10 cellular contexts compared by ENCODE assay signal in the genomic region with DNA sequence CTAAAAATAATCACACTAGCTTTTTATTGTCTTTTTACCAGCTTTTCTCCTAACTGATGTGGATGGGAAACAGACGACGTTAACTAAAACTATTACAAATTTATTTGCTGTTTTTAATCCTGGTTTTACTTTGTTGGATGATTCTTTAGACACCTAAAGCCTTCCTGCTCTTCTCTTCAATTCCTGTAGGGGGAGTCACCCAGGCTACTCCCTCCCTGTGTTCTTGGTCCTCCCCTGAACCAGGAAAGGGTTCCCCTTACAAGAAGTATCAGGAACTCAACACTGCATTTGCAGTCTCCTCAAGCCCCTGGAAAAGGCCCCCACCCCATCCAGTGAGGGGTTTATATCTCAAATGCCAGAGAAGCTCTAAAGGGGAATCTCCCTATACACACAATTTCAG.
A peak's percentile ranks its signal among the peaks of the same experiment; 100 is the strongest.
DNase-seq lines count a peak whose midpoint lies in the region; ATAC-seq and TF ChIP-seq lines count a peak whose summit lies in the region.
"Had no signal": no experiment of that assay in that cellular context is flagged by ENCODE, and none has a peak within 500 bp of the region (broad histone marks: within the 10 kb centered on the region; RNA-seq: fewer than 3 reads in every experiment).

No MANE protein-coding gene starts in this region.

- CTCF ChIA-PET in AG04449 (lab: Yijun Ruan, JAX) = interaction anchor here (0.6 to 1.6 kb wide), 7 partner anchors 12 to 472 kb away, joined by 3 to 5 read pairs (median 3); no protein-coding TSS in a partner anchor

- no peak overlapping the region for H3K27ac ChIP-seq in RWPE2 (ENCODE audit: poor library complexity, severe bottlenecking)
- H3K27ac ChIP-seq in foreskin keratinocyte = no peak overlapping the region
- no peak overlapping the region for H3K27ac ChIP-seq in stomach

- H3K36me3 ChIP-seq in RWPE2 (ENCODE audit: low read depth) (no peaks in the 10 kb centered on the region), MG63 (no peaks in the 10 kb centered on the region), stomach (no peaks in the 10 kb centered on the region)

- no peak for ATAC-seq in RWPE2 (ENCODE audit: low read depth)
- peak; percentile 32 for ATAC-seq in foreskin keratinocyte
- ATAC-seq: activated CD4-positive, alpha-beta T cell treated with anti-CD3 and anti-CD28 coated beads for 36 hours had no signal

- no peaks in the 10 kb centered on the region for H3K9me3 ChIP-seq in RWPE2 (ENCODE audit: severe bottlenecking)
- peaks cover 3% of the 10 kb centered on the region; the same call in 1 of the 2 replicates for H3K9me3 ChIP-seq in MG63
- peaks cover 0 to 18% (median 13%) of the 10 kb centered on the region in 4 donors for H3K9me3 ChIP-seq in stomach

- TF ChIP-seq POLR2A in stomach (IDR thresholded peaks at IDR 0.05) = no peak

- intact Hi-C loops in stomach (cut with DNase I; ENCODE audit: low total_unique reads) = no loop called here

- H3K27me3 ChIP-seq in RWPE2 (ENCODE audit: insufficient read depth, poor library complexity, severe bottlenecking) = no peaks in the 10 kb centered on the region
- H3K27me3 ChIP-seq in foreskin keratinocyte = no peaks in the 10 kb centered on the region
- no peaks in the 10 kb centered on the region for H3K27me3 ChIP-seq in MG63
- H3K27me3 ChIP-seq in stomach = no peaks in the 10 kb centered on the region

- TF ChIP-seq CTCF in AG04449 (IDR thresholded peaks at IDR 0.05; ENCODE audit: insufficient read depth, low read length, missing control alignments) = peak; percentile 37
- peak; percentile 38 for TF ChIP-seq CTCF in GM13977 (IDR thresholded peaks at IDR 0.05; ENCODE audit: extremely low read depth, insufficient read depth, missing control alignments)
- peak; percentile 32 for TF ChIP-seq CTCF in RWPE2 (IDR thresholded peaks at IDR 0.05; ENCODE audit: poor library complexity, severe bottlenecking)
- TF ChIP-seq CTCF in foreskin keratinocyte (conservative IDR thresholded peaks at IDR 0.05) = peak; percentile 56
- peak in 1 of 7 experiments; percentile 10 for TF ChIP-seq CTCF in stomach (IDR thresholded peaks at IDR 0.05)

- in situ Hi-C loops in GM13977 (cut with MboI; ENCODE audit: low pct_unique_long_range_greater_than_20kb, low sequenced_read_pairs, unreplicated experiment) = no loop called here

- POLR2A ChIA-PET in AG04449 (lab: Yijun Ruan, JAX) = no interaction called here

- H3K4me3 ChIP-seq in AG04449 (ENCODE audit: low read depth, low read length) (no peak overlapping the region), RWPE2 (ENCODE audit: severe bottlenecking) (no peak overlapping the region), MG63 (no peak overlapping the region), stomach (no peak overlapping the region)

- H3K4me1 ChIP-seq in RWPE2 (ENCODE audit: insufficient read depth, poor library complexity, severe bottlenecking) = no peaks in the 10 kb centered on the region
- no peaks in the 10 kb centered on the region for H3K4me1 ChIP-seq in foreskin keratinocyte
- no peaks in the 10 kb centered on the region for H3K4me1 ChIP-seq in stomach

- 49 to 65% (median 62%) methylated on average over 2 of the region's 2 CpGs for WGBS in stomach, 5 donors

- TF ChIP-seq EP300 in stomach (IDR thresholded peaks at IDR 0.05) = no peak

- DNase-seq in AG04449 (ENCODE audit: low read depth, low spot score) (no peak), GM13977 (ENCODE audit: low spot score) (no peak), RWPE2 (ENCODE audit: low spot score) (no peak), foreskin keratinocyte (no peak), MG63 (no peak), stomach (no peak), NCI-H128 (lab: John Stamatoyannopoulos, UW; ENCODE audit: unreplicated experiment) (no peak)
- no peak for DNase-seq in stimulated activated naive CD4-positive, alpha-beta T cell (lab: John Stamatoyannopoulos, UW)
- DNase-seq: activated CD4-positive, alpha-beta T cell treated with anti-CD3 and anti-CD28 coated beads for 36 hours; NCI-H2029 treated with DMSO at 0.1 percent for 48 hours had no signal
